In the genomic region with DNA sequence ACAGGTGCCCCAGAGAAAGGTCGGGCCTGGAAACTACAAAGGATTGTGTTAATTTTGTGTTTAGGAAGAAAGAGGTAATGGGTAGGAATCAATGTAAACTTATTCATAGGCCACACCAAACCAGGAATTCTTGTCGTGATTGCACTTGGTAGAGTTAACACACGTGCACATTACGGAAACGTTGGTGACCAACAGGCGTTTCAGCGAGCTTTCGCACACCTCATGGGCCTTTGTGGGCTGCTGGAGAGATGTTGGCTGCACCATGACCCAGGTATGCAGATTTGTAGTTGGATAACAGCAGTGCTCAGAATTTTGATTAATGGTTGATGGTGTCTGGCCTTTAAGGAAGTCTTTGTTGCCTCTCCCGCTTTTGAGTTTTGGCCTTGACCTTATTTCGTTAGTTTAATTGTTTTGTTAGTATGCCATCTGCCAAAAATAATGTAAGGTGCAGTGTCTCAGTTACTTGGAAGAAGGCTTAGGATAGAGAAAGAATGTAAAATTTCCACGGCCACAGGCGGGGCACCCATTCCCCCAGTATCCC, we compare ENCODE assay signal across 8 cellular contexts. TPM values are rescaled to one million over a fixed set of nuclear protein-coding genes. Genes with fewer than 3 reads are reported as not detected.
DNase-seq lines count a peak whose midpoint lies in the region; ATAC-seq and TF ChIP-seq lines count a peak whose summit lies in the region.

No MANE protein-coding gene starts in this region.

- no peak overlapping the region for H2BK15ac ChIP-seq in mesenchymal stem cell (ENCODE audit: low read depth, poor library complexity, severe bottlenecking)

- no peaks in the 10 kb centered on the region for H3K36me3 Mint-ChIP-seq in activated naive CD4-positive, alpha-beta T cell treated with anti-CD3 and anti-CD28 coated beads, Interleukin-2, amount 50 U/mL, for 24 hours
- peaks cover 14% of the 10 kb centered on the region for H3K36me3 Mint-ChIP-seq in type B pancreatic cell

- no peak overlapping the region for H2AFZ ChIP-seq in mesenchymal stem cell (ENCODE audit: low read depth, low read length)

- H3K4ac ChIP-seq in mesenchymal stem cell (ENCODE audit: low read depth in 1 of 2, low read length in 2 of 2): no peak overlapping the region

- H3K27ac ChIP-seq in mesenchymal stem cell (ENCODE audit: low read length, poor library complexity, severe bottlenecking) (no peak overlapping the region), coronary artery (peak overlapping the region in 1 of 2 donors; percentile 15)

- no peak for ATAC-seq in HG03135 (IDR thresholded peaks at IDR 0.05; ENCODE audit: unreplicated experiment)

- peak overlapping the region; percentile 73 for H3K4me3 Mint-ChIP-seq in activated naive CD4-positive, alpha-beta T cell treated with anti-CD3 and anti-CD28 coated beads, Interleukin-2, amount 50 U/mL, for 24 hours
- H3K4me3 Mint-ChIP-seq in type B pancreatic cell: peak overlapping the region; percentile 90

- H3K4me3 ChIP-seq in adipocyte (ENCODE audit: low read length) (peak overlapping the region; percentile 95), mesenchymal stem cell (ENCODE audit: insufficient read depth in 1 of 2, low read depth in 1 of 2, low read length in 2 of 2) (peak overlapping the region in 1 of 2 experiments; percentile 92), coronary artery (no peak overlapping the region)

- peaks cover 44% of the 10 kb centered on the region for H3K4me1 Mint-ChIP-seq in activated naive CD4-positive, alpha-beta T cell treated with anti-CD3 and anti-CD28 coated beads, Interleukin-2, amount 50 U/mL, for 24 hours
- peaks cover 41% of the 10 kb centered on the region for H3K4me1 Mint-ChIP-seq in type B pancreatic cell (ENCODE audit: unreplicated experiment)

- no peaks in the 10 kb centered on the region for H3K27me3 ChIP-seq in adipocyte (replicated peaks; ENCODE audit: control insufficient read depth, insufficient read depth, low read length)
- H3K27me3 ChIP-seq in mesenchymal stem cell (ENCODE audit: control insufficient read depth in 1 of 2, insufficient read depth in 1 of 2, low read length in 2 of 2): no peaks in the 10 kb centered on the region

- no peak overlapping the region for H3K4me2 ChIP-seq in mesenchymal stem cell (ENCODE audit: low read length, poor library complexity, severe bottlenecking)

- peak overlapping the region; percentile 94 for H3K9ac ChIP-seq in adipocyte (ENCODE audit: low read length)
- H3K9ac ChIP-seq in mesenchymal stem cell (ENCODE audit: low read length): peak overlapping the region; percentile 91

- H2BK12ac ChIP-seq in mesenchymal stem cell (ENCODE audit: low read length in 2 of 2): no peak overlapping the region

- no peak overlapping the region for H2BK5ac ChIP-seq in mesenchymal stem cell (ENCODE audit: low read depth, low read length, poor library complexity, severe bottlenecking)

- peak overlapping the region; percentile 81 for H3K27ac Mint-ChIP-seq in activated naive CD4-positive, alpha-beta T cell treated with anti-CD3 and anti-CD28 coated beads, Interleukin-2, amount 50 U/mL, for 24 hours
- peak overlapping the region; percentile 66 for H3K27ac Mint-ChIP-seq in type B pancreatic cell

- H3K79me1 ChIP-seq in mesenchymal stem cell (replicated peaks; ENCODE audit: low read length, poor library complexity, severe bottlenecking): peaks cover 2% of the 10 kb centered on the region

- no peak overlapping the region for H4K91ac ChIP-seq in mesenchymal stem cell (ENCODE audit: low read length)

- no peak overlapping the region for H3K14ac ChIP-seq in mesenchymal stem cell (ENCODE audit: low read length in 2 of 2)

- 89% methylated on average over 12 of the region's 12 CpGs for WGBS in mesenchymal stem cell

- no peak overlapping the region for H2BK120ac ChIP-seq in mesenchymal stem cell (ENCODE audit: low read depth, low read length)

- no peaks in the 10 kb centered on the region for H3K36me3 ChIP-seq in adipocyte (ENCODE audit: control insufficient read depth, insufficient read depth, low read length, severe bottlenecking)
- peaks cover 0 to 7% of the 10 kb centered on the region in 2 experiments for H3K36me3 ChIP-seq in mesenchymal stem cell (ENCODE audit: control insufficient read depth in 1 of 2, insufficient read depth in 2 of 2, low read depth in 1 of 2, low read length in 2 of 2)

- H3K9me3 ChIP-seq in adipocyte (ENCODE audit: control insufficient read depth, low read length): no peaks in the 10 kb centered on the region
- no peaks in the 10 kb centered on the region for H3K9me3 ChIP-seq in mesenchymal stem cell (ENCODE audit: control insufficient read depth, low read length)

- no peak overlapping the region for H3K23ac ChIP-seq in mesenchymal stem cell (ENCODE audit: low read length in 2 of 2)

- H3K18ac ChIP-seq in mesenchymal stem cell (ENCODE audit: low read depth in 1 of 2, low read length in 2 of 2): peak overlapping the region in 1 of 2 experiments; percentile 28

- H3K27me3 Mint-ChIP-seq in activated naive CD4-positive, alpha-beta T cell treated with anti-CD3 and anti-CD28 coated beads, Interleukin-2, amount 50 U/mL, for 24 hours: no peaks in the 10 kb centered on the region
- H3K27me3 Mint-ChIP-seq in type B pancreatic cell: no peaks in the 10 kb centered on the region

- H3K4me1 ChIP-seq in adipocyte (ENCODE audit: control insufficient read depth, insufficient read depth, low read length) (peaks cover 15% of the 10 kb centered on the region), mesenchymal stem cell (ENCODE audit: control insufficient read depth, insufficient read depth, low read depth, low read length) (peaks cover 25% of the 10 kb centered on the region)

- no peak for DNase-seq in activated naive CD4-positive, alpha-beta T cell treated with anti-CD3 and anti-CD28 coated beads, Interleukin-2, amount 50 U/mL, for 16 hours
- DNase-seq in adipocyte (ENCODE audit: low read depth) (peak; percentile 5), mesenchymal stem cell (no peak), type B pancreatic cell (ENCODE audit: extremely low spot score, unreplicated experiment) (peak; percentile 54), coronary artery (ENCODE audit: low spot score) (no peak), activated gamma-delta T cell treated with Interleukin-2 at 50 U/mL for 16 hours (no peak)

- TF ChIP-seq CTCF in type B pancreatic cell (conservative IDR thresholded peaks at IDR 0.05) (no peak), coronary artery (IDR thresholded peaks at IDR 0.05) (no peak)

- H4K8ac ChIP-seq in mesenchymal stem cell (ENCODE audit: low read length): peak overlapping the region; percentile 72

- H2AK5ac ChIP-seq in mesenchymal stem cell (ENCODE audit: low read length, severe bottlenecking): no peak overlapping the region

- no peaks in the 10 kb centered on the region for H3K9me3 Mint-ChIP-seq in activated naive CD4-positive, alpha-beta T cell treated with anti-CD3 and anti-CD28 coated beads, Interleukin-2, amount 50 U/mL, for 24 hours
- no peaks in the 10 kb centered on the region for H3K9me3 Mint-ChIP-seq in type B pancreatic cell

RNA-seq across cellular contexts. Expression of gene ZNF236, which starts 1.8 kb away (rescaled TPM):
- 7.1 TPM for polyA plus RNA-seq in mesenchymal stem cell (2013, experiment 1 of 2)
- 6.6 TPM for polyA plus RNA-seq in mesenchymal stem cell (2013, experiment 2 of 2)
- 14.3 and 20.2 TPM in 2 replicates for total RNA-seq in type B pancreatic cell (ENCODE audit: low replicate concordance)

Comparison
In these comparisons a context has a peak if more than half of its experiments do, and no peak if none do; other contexts are left out.
1. DNase-seq: peak in adipocyte (single experiment) and type B pancreatic cell (single experiment); none in activated naive CD4-positive, alpha-beta T cell treated with anti-CD3 and anti-CD28 coated beads, Interleukin-2, amount 50 U/mL, for 16 hours (single experiment), mesenchymal stem cell (single experiment), coronary artery (single experiment) and activated gamma-delta T cell treated with Interleukin-2 at 50 U/mL for 16 hours (single experiment).